25 cellular contexts compared by ENCODE assay signal in the genomic region with DNA sequence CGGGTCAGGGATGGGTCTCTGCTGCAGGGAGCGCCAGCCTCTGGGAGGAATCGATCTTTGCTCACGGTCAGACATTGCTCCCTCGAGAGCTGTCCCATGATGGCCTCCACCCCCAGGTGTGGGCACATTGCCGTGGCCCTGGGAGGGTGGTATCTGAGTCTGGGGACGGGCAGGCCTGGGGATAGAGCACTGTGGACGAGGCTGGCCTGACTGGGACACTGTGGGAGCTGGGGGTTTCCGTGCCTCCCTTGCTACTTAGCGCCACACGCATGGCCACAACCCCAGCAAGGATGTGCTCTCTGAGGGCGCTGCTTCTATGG. TPM values are rescaled to one million over a fixed set of nuclear protein-coding genes. Genes with fewer than 3 reads are reported as not detected.
"Had no signal": no experiment of that assay in that cellular context is flagged by ENCODE, and none has a peak within 500 bp of the region (broad histone marks: within the 10 kb centered on the region; RNA-seq: fewer than 3 reads in every experiment).

No MANE protein-coding gene starts in this region.

- H3K79me2 ChIP-seq: hepatocyte had no signal

- H2AFZ ChIP-seq: hepatocyte had no signal

- H3K36me3 ChIP-seq: gastrocnemius medialis, left ventricle myocardium inferior, pancreas, tibial artery had no signal

- FAIRE-seq: colon, islet of Langerhans, pancreas had no signal

- H3K27me3 ChIP-seq: dorsolateral prefrontal cortex, gastrocnemius medialis, hepatocyte, pancreas, testis, tibial artery had no signal

- H3K4me3 ChIP-seq: dorsolateral prefrontal cortex, gastrocnemius medialis, hepatocyte, left ventricle myocardium inferior, lung, mucosa of descending colon, pancreas, smooth muscle cell, testis, tibial artery had no signal

- ATAC-seq: gastrocnemius medialis; left colon; mucosa of descending colon; pancreas; stimulated activated memory B cell treated with anti-CD40 and anti-IgM and Interleukin-4, amounts not matched to agents 10 μg/mL and 1 μg/mL and 100 μg/mL, for 72 hours; stimulated activated naive CD8-positive, alpha-beta T cell treated with anti-CD3 and anti-CD28 coated beads, Interleukin-15, Interleukin-2, amounts not matched to agents 100 U/mL and 50 U/mL, for 24 hours had no signal

- H3K9me3 ChIP-seq: gastrocnemius medialis, left ventricle myocardium inferior, mucosa of descending colon, pancreas, testis, tibial artery had no signal

- H3K4me1 ChIP-seq: gastrocnemius medialis, left ventricle myocardium inferior, pancreas, testis, tibial artery had no signal

- H3K27ac ChIP-seq: gastrocnemius medialis, hepatocyte, left ventricle myocardium inferior, pancreas, testis, tibial artery had no signal

- DNase-seq: effector CD4-positive, alpha-beta T cell; foreskin fibroblast; gastrocnemius medialis; head of caudate nucleus; kidney glomerular epithelial cell; left colon; left ventricle myocardium inferior; naive B cell; nephron progenitor cell; occipital lobe; stimulated activated CD4-positive, alpha-beta T cell treated with anti-CD3 and anti-CD28 coated beads, Interleukin-2, amount 100 ng/mL, for 24 hours; stimulated activated CD4-positive, alpha-beta T cell treated with anti-CD3 and anti-CD28 coated beads, Interleukin-4, amount 100 ng/mL, for 24 hours; stimulated activated naive CD8-positive, alpha-beta T cell treated with anti-CD3 and anti-CD28 coated beads, Interleukin-15, Interleukin-2, amounts not matched to agents 100 U/mL and 50 U/mL, for 24 hours; substantia nigra; testis; tibial artery had no signal

- H3K4me2 ChIP-seq: hepatocyte, smooth muscle cell had no signal

RNA-seq across cellular contexts. Expression of gene JAKMIP3, which starts 55.7 kb away (rescaled TPM):
- total RNA-seq: smooth muscle cell had no signal
